13 cellular contexts compared by ENCODE assay signal in the genomic region with DNA sequence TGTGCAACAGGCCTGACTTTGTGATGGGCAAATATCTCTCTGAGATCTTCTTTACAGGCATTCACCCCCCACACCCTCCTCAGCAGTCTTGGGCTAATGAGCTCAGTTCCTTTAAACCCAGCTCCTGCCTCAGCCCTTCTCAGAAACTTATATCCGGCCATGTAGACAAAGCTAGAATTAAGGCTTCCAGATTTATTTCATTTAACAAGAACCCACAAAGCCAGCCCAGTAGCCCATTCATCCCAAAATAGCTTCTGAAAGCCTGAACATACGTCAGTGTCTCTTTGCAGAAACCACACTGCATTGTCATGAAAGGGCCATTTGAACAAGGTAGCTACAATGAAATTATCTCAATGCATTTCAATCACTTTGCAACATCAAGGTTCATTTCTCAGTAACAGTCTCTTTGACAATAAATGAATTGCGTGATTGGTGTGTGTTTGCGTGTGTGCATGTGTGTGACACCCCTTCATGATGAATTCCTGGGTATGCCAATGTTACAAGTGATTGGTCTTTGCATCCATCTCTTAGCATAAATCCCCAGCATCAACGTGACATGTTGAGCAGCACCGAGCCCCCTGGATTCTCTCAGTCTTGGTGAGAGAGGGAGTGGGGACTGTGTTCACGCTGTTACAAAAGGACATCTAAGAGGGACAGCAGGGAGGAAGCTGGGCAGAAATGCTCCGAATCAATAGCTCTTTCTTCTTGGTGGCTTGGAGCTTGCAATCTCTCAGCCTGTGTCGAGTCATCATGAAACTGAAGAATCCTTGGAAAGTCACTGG.
DNase-seq lines count a peak whose midpoint lies in the region; ATAC-seq, FAIRE-seq and TF ChIP-seq lines count a peak whose summit lies in the region.
"Had no signal": no experiment of that assay in that cellular context is flagged by ENCODE, and none has a peak within 500 bp of the region (broad histone marks: within the 10 kb centered on the region; RNA-seq: fewer than 3 reads in every experiment).

No MANE protein-coding gene starts in this region.

- H3K27me3 Mint-ChIP-seq in activated naive CD8-positive, alpha-beta T cell treated with anti-CD3 and anti-CD28 coated beads, Interleukin-2, amount 50 U/mL, for 24 hours = no peaks in the 10 kb centered on the region
- H3K27me3 Mint-ChIP-seq in GM23338 (ENCODE audit: insufficient read depth, low read depth, poor library complexity) = peaks cover 8% of the 10 kb centered on the region

- no peaks in the 10 kb centered on the region for H3K9me2 ChIP-seq in GM23338 (ENCODE audit: insufficient read depth)

- no peak overlapping the region for H3K4me3 ChIP-seq in A549
- H3K4me3 ChIP-seq in effector memory CD4-positive, alpha-beta T cell (ENCODE audit: insufficient read depth, low read depth, low read length, poor library complexity, severe bottlenecking) = no peak overlapping the region
- no peak overlapping the region for H3K4me3 ChIP-seq in GM23338

- no peaks in the 10 kb centered on the region for H4K20me1 ChIP-seq in GM23338 (replicated peaks; ENCODE audit: insufficient read depth)

- H3K9me3 ChIP-seq in A549 = no peaks in the 10 kb centered on the region
- H3K9me3 ChIP-seq in effector memory CD4-positive, alpha-beta T cell (ENCODE audit: control insufficient read depth, low read length) = no peaks in the 10 kb centered on the region

- H3K4me1 ChIP-seq in A549 (peaks cover 8% of the 10 kb centered on the region), GM23338 (ENCODE audit: insufficient read depth) (peaks cover 4% of the 10 kb centered on the region; the same call in 1 of the 2 replicates)
- no peaks in the 10 kb centered on the region for H3K4me1 ChIP-seq in effector memory CD4-positive, alpha-beta T cell (ENCODE audit: control insufficient read depth, insufficient read depth, low read length, poor library complexity, severe bottlenecking)

- H3K79me2 ChIP-seq in GM23338 (replicated peaks; ENCODE audit: insufficient read depth) = no peaks in the 10 kb centered on the region

- DNase-seq in A549 (ENCODE audit: low read depth in 1 of 2, low spot score in 1 of 2) (peak in 1 of 2 experiments; percentile 12), GM19240 (ENCODE audit: insufficient read length, low spot score) (peak; percentile 13), HK-2 (ENCODE audit: unreplicated experiment) (no peak), GM23338 (ENCODE audit: low spot score) (no peak)
- no peak for DNase-seq in activated naive CD8-positive, alpha-beta T cell treated with anti-CD3 and anti-CD28 coated beads, Interleukin-2, amount 50 U/mL, for 24 hours
- DNase-seq in effector memory CD4-positive, alpha-beta T cell = no peak
- DNase-seq: mesenchymal stem cell had no signal

- no peak overlapping the region for H2AFZ ChIP-seq in GM23338

- no peak for TF ChIP-seq RAD21 in A549 (conservative IDR thresholded peaks at IDR 0.05 in 1 of 2, IDR thresholded peaks at IDR 0.05 in 1 of 2)

- no peaks in the 10 kb centered on the region for H3K9me3 Mint-ChIP-seq in activated naive CD8-positive, alpha-beta T cell treated with anti-CD3 and anti-CD28 coated beads, Interleukin-2, amount 50 U/mL, for 24 hours
- H3K9me3 Mint-ChIP-seq in GM23338 = no peaks in the 10 kb centered on the region

- H3K4me2 ChIP-seq in A549 (peak overlapping the region; percentile 33; the same call in 2 of the 3 replicates), GM23338 (no peak overlapping the region)

- 87% methylated on average over 9 of the region's 9 CpGs for WGBS in A549 (ENCODE audit: missing lambda C conversion rate)

- H3K27me3 ChIP-seq in effector memory CD4-positive, alpha-beta T cell (replicated peaks; ENCODE audit: control insufficient read depth, insufficient read depth, low read length, poor library complexity, severe bottlenecking) = no peaks in the 10 kb centered on the region
- no peaks in the 10 kb centered on the region for H3K27me3 ChIP-seq in GM23338 (ENCODE audit: insufficient read depth)

- no peak overlapping the region for H3K27ac Mint-ChIP-seq in activated naive CD8-positive, alpha-beta T cell treated with anti-CD3 and anti-CD28 coated beads, Interleukin-2, amount 50 U/mL, for 24 hours
- no peak overlapping the region for H3K27ac Mint-ChIP-seq in GM23338
- H3K27ac Mint-ChIP-seq: activated T-helper 17 cell treated with anti-CD3 and anti-CD28 coated beads, Interleukin-2, amount 50 U/mL, for 72 hours had no signal

- CTCF ChIA-PET in A549 (lab: Yijun Ruan, JAX) = interaction anchor here (1.9 to 2.5 kb wide), 2 partner anchors 10 to 93 kb away, joined by 6 read pairs; no protein-coding TSS in a partner anchor

- no peak for TF ChIP-seq EP300 in A549 (IDR thresholded peaks at IDR 0.05)

- no peaks in the 10 kb centered on the region for H3K36me3 Mint-ChIP-seq in activated naive CD8-positive, alpha-beta T cell treated with anti-CD3 and anti-CD28 coated beads, Interleukin-2, amount 50 U/mL, for 24 hours (ENCODE audit: low read depth)
- no peaks in the 10 kb centered on the region for H3K36me3 Mint-ChIP-seq in GM23338 (ENCODE audit: low read depth)

- FAIRE-seq in A549 (lab: Jason Lieb, UNC) = no peak
- FAIRE-seq: colon, frontal cortex had no signal

- no peaks in the 10 kb centered on the region for H3F3A ChIP-seq in GM23338 (replicated peaks; ENCODE audit: low read depth)

- TF ChIP-seq POLR2A in A549 (IDR thresholded peaks at IDR 0.05; ENCODE audit: low read length) = no peak

- peak overlapping the region in 1 of 2 experiments; percentile 55; a peak in 2 of 6 replicates for H3K27ac ChIP-seq in A549
- peak overlapping the region; percentile 38 for H3K27ac ChIP-seq in angular gyrus (ENCODE audit: low read depth, low read length)
- no peak overlapping the region for H3K27ac ChIP-seq in effector memory CD4-positive, alpha-beta T cell (ENCODE audit: insufficient read depth, low read length, poor library complexity, severe bottlenecking)
- H3K27ac ChIP-seq in GM23338 (ENCODE audit: low read depth) = no peak overlapping the region

- no peak overlapping the region for H3K4me3 Mint-ChIP-seq in activated naive CD8-positive, alpha-beta T cell treated with anti-CD3 and anti-CD28 coated beads, Interleukin-2, amount 50 U/mL, for 24 hours
- no peak overlapping the region for H3K4me3 Mint-ChIP-seq in GM23338
- H3K4me3 Mint-ChIP-seq: activated T-helper 17 cell treated with anti-CD3 and anti-CD28 coated beads, Interleukin-2, amount 50 U/mL, for 72 hours had no signal

- no peaks in the 10 kb centered on the region for H3K36me3 ChIP-seq in effector memory CD4-positive, alpha-beta T cell (ENCODE audit: control insufficient read depth, insufficient read depth, low read length)
- no peaks in the 10 kb centered on the region for H3K36me3 ChIP-seq in GM23338 (ENCODE audit: insufficient read depth)

- H3K4me1 Mint-ChIP-seq in activated naive CD8-positive, alpha-beta T cell treated with anti-CD3 and anti-CD28 coated beads, Interleukin-2, amount 50 U/mL, for 24 hours = no peaks in the 10 kb centered on the region
- peaks cover 56% of the 10 kb centered on the region for H3K4me1 Mint-ChIP-seq in GM23338
- H3K4me1 Mint-ChIP-seq: activated T-helper 17 cell treated with anti-CD3 and anti-CD28 coated beads, Interleukin-2, amount 50 U/mL, for 72 hours had no signal

- POLR2A ChIA-PET in A549 (lab: Yijun Ruan, JAX) = no interaction called here

- TF ChIP-seq CTCF in A549 (IDR thresholded peaks at IDR 0.05) (no peak), GM23338 (conservative IDR thresholded peaks at IDR 0.05; ENCODE audit: low read depth in 2 of 2) (no peak)

- ATAC-seq in A549 (no peak), HG02852 (IDR thresholded peaks at IDR 0.05; ENCODE audit: unreplicated experiment) (peak; percentile 77), GM23338 (no peak)
- no peak for ATAC-seq in activated naive CD8-positive, alpha-beta T cell treated with anti-CD3 and anti-CD28 coated beads, Interleukin-2, amount 50 U/mL, for 24 hours
- ATAC-seq: activated T-helper 17 cell treated with anti-CD3 and anti-CD28 coated beads, Interleukin-2, amount 50 U/mL, for 72 hours; Right ventricle myocardium inferior had no signal

TF ChIP-seq in A549, 52 proteins besides CTCF, POLR2A, EP300 and RAD21:
- no peak for TF ChIP-seq HOXA7 (CRISPR knock-in tag; IDR thresholded peaks at IDR 0.05)
- no peak for TF ChIP-seq CBX8 (IDR thresholded peaks at IDR 0.05)
- TF ChIP-seq, protein P1, sequence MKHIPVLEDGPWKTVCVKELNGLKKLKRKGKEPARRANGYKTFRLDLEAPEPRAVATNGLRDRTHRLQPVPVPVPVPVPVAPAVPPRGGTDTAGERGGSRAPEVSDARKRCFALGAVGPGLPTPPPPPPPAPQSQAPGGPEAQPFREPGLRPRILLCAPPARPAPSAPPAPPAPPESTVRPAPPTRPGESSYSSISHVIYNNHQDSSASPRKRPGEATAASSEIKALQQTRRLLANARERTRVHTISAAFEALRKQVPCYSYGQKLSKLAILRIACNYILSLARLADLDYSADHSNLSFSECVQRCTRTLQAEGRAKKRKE (CRISPR knock-in tag; IDR thresholded peaks at IDR 0.05; ENCODE audit: low read depth) = no peak
- TF ChIP-seq CEBPB (IDR thresholded peaks at IDR 0.05) = no peak

TF ChIP-seq in GM23338, 12 proteins besides CTCF, POLR2A, EP300 and RAD21 (continues in another document):
- TF ChIP-seq JUNB (IDR thresholded peaks at IDR 0.05; ENCODE audit: unreplicated experiment) (no peak), POLR2AphosphoS5 (IDR thresholded peaks at IDR 0.05; ENCODE audit: low read depth) (no peak), STAT1 (IDR thresholded peaks at IDR 0.05; ENCODE audit: unreplicated experiment) (no peak), CREB1 (CRISPR knock-in tag; IDR thresholded peaks at IDR 0.05; ENCODE audit: low read depth) (no peak), EZH2phosphoT487 (IDR thresholded peaks at IDR 0.05; ENCODE audit: unreplicated experiment) (no peak)
